ENCODE assay signal across 29 cellular contexts in genomic region chr14:32110200-32110896, GRCh38. TPM values are rescaled to one million over a fixed set of nuclear protein-coding genes. Genes with fewer than 3 reads are reported as not detected.
A peak's percentile ranks its signal among the peaks of the same experiment; 100 is the strongest.
DNase-seq lines count a peak whose midpoint lies in the region; ATAC-seq and TF ChIP-seq lines count a peak whose summit lies in the region.
"Had no signal": no experiment of that assay in that cellular context is flagged by ENCODE, and none has a peak within 500 bp of the region (broad histone marks: within the 10 kb centered on the region; RNA-seq: fewer than 3 reads in every experiment).

No MANE protein-coding gene starts in this region.

- H4K12ac ChIP-seq in trophoblast cell (ENCODE audit: low read depth, low read length): no peak overlapping the region

- H3K56ac ChIP-seq in IMR-90 (ENCODE audit: extremely low read depth, insufficient read depth, low read length): no peak overlapping the region

- TF ChIP-seq CTCF in IMR-90 (conservative IDR thresholded peaks at IDR 0.05; ENCODE audit: low read depth, low read length): no peak
- TF ChIP-seq CTCF in chondrocyte (IDR thresholded peaks at IDR 0.05): no peak

- H3K4me2 ChIP-seq in IMR-90 (ENCODE audit: low read depth, low read length) (peak overlapping the region; percentile 46; the same call in 1 of the 2 replicates), trophoblast cell (ENCODE audit: low read length) (no peak overlapping the region)

- BruUV-seq in IMR-90 (replicated peaks; lab: Mats Ljungman, UMichigan): no TSS peak

- H3K23ac ChIP-seq in IMR-90 (ENCODE audit: low read depth, low read length): no peak overlapping the region; the same call in 1 of the 2 replicates
- H3K23ac ChIP-seq in trophoblast cell (ENCODE audit: low read length): no peak overlapping the region

- H3K79me1 ChIP-seq in IMR-90 (ENCODE audit: low read depth in 1 of 2, low read length in 2 of 2) (peaks cover 32 to 45% of the 10 kb centered on the region in 2 experiments), trophoblast cell (ENCODE audit: low read length) (no peaks in the 10 kb centered on the region)

- H4K20me1 ChIP-seq in IMR-90 (ENCODE audit: insufficient read depth, low read length): peaks cover 21% of the 10 kb centered on the region; the same call in 1 of the 2 replicates

- H3K27me3 Mint-ChIP-seq in chondrocyte (ENCODE audit: low read depth): no peaks in the 10 kb centered on the region
- H3K27me3 Mint-ChIP-seq: activated CD8-positive, alpha-beta memory T cell treated with anti-CD3 and anti-CD28 coated beads, Interleukin-2, amount 10 ng/mL, durations not matched to agents 7 days and 5 days; naive thymus-derived CD8-positive, alpha-beta T cell; stimulated activated naive B cell treated with anti-CD40 and anti-IgM and Interleukin-4, amounts not matched to agents 10 μg/mL and 1 μg/mL and 100 μg/mL, for 72 hours had no signal

- no peak for TF ChIP-seq RAD21 in IMR-90 (IDR thresholded peaks at IDR 0.05; ENCODE audit: low read length)

- H3K4me1 Mint-ChIP-seq in chondrocyte (ENCODE audit: low read depth): peaks cover 30% of the 10 kb centered on the region
- H3K4me1 Mint-ChIP-seq: activated CD8-positive, alpha-beta memory T cell treated with anti-CD3 and anti-CD28 coated beads, Interleukin-2, amount 10 ng/mL, durations not matched to agents 7 days and 5 days; CD14-positive monocyte had no signal

- H3K4me1 ChIP-seq in IMR-90 (ENCODE audit: control insufficient read depth, insufficient read depth, low read length): peaks cover 9% of the 10 kb centered on the region; the same call in 1 of the 2 replicates
- H3K4me1 ChIP-seq in trophoblast cell (ENCODE audit: control insufficient read depth in 1 of 2, insufficient read depth in 2 of 2, low read length in 2 of 2): peaks cover 3 to 4% of the 10 kb centered on the region in 2 experiments
- H3K4me1 ChIP-seq: breast epithelium had no signal

- peak overlapping the region; percentile 9; the same call in 1 of the 2 replicates for H2BK120ac ChIP-seq in IMR-90 (ENCODE audit: low read depth, low read length)
- no peak overlapping the region for H2BK120ac ChIP-seq in trophoblast cell (ENCODE audit: insufficient read depth, low read length, poor library complexity)

- H3K9me3 ChIP-seq in IMR-90 (ENCODE audit: control insufficient read depth, insufficient read depth, low read length) (no peaks in the 10 kb centered on the region), trophoblast cell (ENCODE audit: insufficient read depth, low read depth, low read length) (no peaks in the 10 kb centered on the region)
- H3K9me3 ChIP-seq: breast epithelium, pancreas, vagina had no signal

- H2AK5ac ChIP-seq in IMR-90 (ENCODE audit: low read depth, low read length) (no peak overlapping the region), trophoblast cell (ENCODE audit: low read length) (no peak overlapping the region)

- peak overlapping the region; percentile 72 for H2BK5ac ChIP-seq in IMR-90 (ENCODE audit: low read depth, low read length, poor library complexity, severe bottlenecking)
- H2BK5ac ChIP-seq in trophoblast cell (ENCODE audit: low read depth, low read length, poor library complexity): no peak overlapping the region

- H3K14ac ChIP-seq in IMR-90 (replicated peaks; ENCODE audit: low read depth, low read length) (peak overlapping the region; percentile 16; the same call in 1 of the 2 replicates), trophoblast cell (ENCODE audit: low read length) (no peak overlapping the region)

- H3K36me3 Mint-ChIP-seq in chondrocyte (ENCODE audit: low read depth): peaks cover 4% of the 10 kb centered on the region

- dilution Hi-C loops in IMR-90 (cut with HindIII; ENCODE audit: low sequenced_read_pairs, unreplicated experiment): no loop called here

- peaks cover 10% of the 10 kb centered on the region; the same call in 1 of the 2 replicates for H3K9me1 ChIP-seq in IMR-90 (ENCODE audit: insufficient read depth, low read length)

- no peak overlapping the region for H2AFZ ChIP-seq in IMR-90 (replicated peaks; ENCODE audit: low read length, poor library complexity)
- H2AFZ ChIP-seq in trophoblast cell (ENCODE audit: insufficient read depth, low read length, poor library complexity): no peak overlapping the region

- intact Hi-C loops in IMR-90 (cut with micrococcal nuclease): no loop called here

- H3K36me3 ChIP-seq in IMR-90 (ENCODE audit: control insufficient read depth, insufficient read depth, low read length) (0 out of 2 replicates have a peak, but pooled peaks cover 3% of the 10 kb centered on the region), trophoblast cell (ENCODE audit: control insufficient read depth in 1 of 2, insufficient read depth in 2 of 2, low read length in 2 of 2) (no peaks in the 10 kb centered on the region)
- H3K36me3 ChIP-seq: breast epithelium, pancreas, vagina had no signal

- H3K27me3 ChIP-seq in IMR-90 (ENCODE audit: control insufficient read depth, insufficient read depth, low read length): no peaks in the 10 kb centered on the region
- no peaks in the 10 kb centered on the region for H3K27me3 ChIP-seq in trophoblast cell (ENCODE audit: insufficient read depth, low read length)
- H3K27me3 ChIP-seq: breast epithelium, pancreas, vagina had no signal

- in situ Hi-C loops in G401 (cut with HindIII; ENCODE audit: low sequenced_read_pairs) (no loop called here), IMR-90 (cut with MboI; ENCODE audit: low sequenced_read_pairs) (no loop called here)

- CTCF ChIA-PET in IMR-90 (lab: Yijun Ruan, JAX): no interaction called here

- H3K18ac ChIP-seq in IMR-90 (ENCODE audit: low read depth, low read length) (peak overlapping the region; percentile 28; the same call in 1 of the 2 replicates), trophoblast cell (ENCODE audit: low read length) (no peak overlapping the region)

- H3K27ac ChIP-seq in IMR-90 (ENCODE audit: insufficient read depth, low read length): peak overlapping the region; percentile 17
- H3K27ac ChIP-seq in trophoblast cell (ENCODE audit: low read depth, low read length): no peak overlapping the region
- H3K27ac ChIP-seq: breast epithelium, pancreas, vagina had no signal

- H3K9me3 Mint-ChIP-seq in chondrocyte (ENCODE audit: low read depth): no peaks in the 10 kb centered on the region
- H3K9me3 Mint-ChIP-seq: immature natural killer cell; naive thymus-derived CD8-positive, alpha-beta T cell; stimulated activated naive B cell treated with anti-CD40 and anti-IgM and Interleukin-4, amounts not matched to agents 10 μg/mL and 1 μg/mL and 100 μg/mL, for 72 hours had no signal

- DNase-seq in G401 (ENCODE audit: low spot score): peak; percentile 32
- no peak for DNase-seq in IMR-90
- no peak for DNase-seq in chondrocyte (ENCODE audit: low spot score)
- DNase-seq in trophoblast cell: peak; percentile 3 to 56
- no peak for DNase-seq in dermis blood vessel endothelial cell
- no peak for DNase-seq in SW 1271 (lab: John Stamatoyannopoulos, UW)
- DNase-seq in NK-92 (lab: John Stamatoyannopoulos, UW; ENCODE audit: unreplicated experiment): no peak
- DNase-seq in NOMO-1 treated with dmso at 0.1 percent for 144 hours (lab: John Stamatoyannopoulos, UW; ENCODE audit: unreplicated experiment): no peak
- DNase-seq: activated CD8-positive, alpha-beta memory T cell treated with anti-CD3 and anti-CD28 coated beads, Interleukin-2, amount 10 ng/mL, durations not matched to agents 7 days and 5 days; activated naive CD4-positive, alpha-beta T cell treated with Interleukin-2 at 50 U/mL for 16 hours; activated T-cell treated with anti-CD3 and anti-CD28 coated beads, Interleukin-2, amount 50 U/mL, for 48 hours; cortex of kidney; foreskin melanocyte; hippocampal formation; immature natural killer cell; Karpas-422; left colon; naive thymus-derived CD8-positive, alpha-beta T cell; NCI-H1436; NCI-H2081 treated with DMSO at 0.1 percent for 48 hours; OCI-M1; pancreas; retina; Right ventricle myocardium superior; stimulated activated CD4-positive, alpha-beta T cell treated with anti-CD3 and anti-CD28 coated beads, Interleukin-4, amount 100 ng/mL, for 24 hours; stimulated activated naive B cell treated with anti-CD40 and anti-IgM and Interleukin-4, amounts not matched to agents 10 μg/mL and 1 μg/mL and 100 μg/mL, for 72 hours had no signal

- WGBS in IMR-90 (ENCODE audit: extremely low coverage in 2 of 2, insufficient read length in 1 of 2), 2 experiments: 90% methylated on average over 4 of the region's 4 CpGs; no CpG with 5 or more reads in 1 of the 2 experiments
- WGBS in trophoblast cell (ENCODE audit: extremely low coverage, insufficient coverage, insufficient read length): no CpG with 5 or more reads among the region's 4 CpGs

- H3K4ac ChIP-seq in IMR-90 (ENCODE audit: low read depth, low read length) (peak overlapping the region; percentile 12; the same call in 1 of the 2 replicates), trophoblast cell (ENCODE audit: low read depth, low read length) (peak overlapping the region; percentile 75)

- H3K9ac ChIP-seq in IMR-90 (ENCODE audit: low read depth, low read length): no peak overlapping the region; the same call in 1 of the 2 replicates
- H3K9ac ChIP-seq in trophoblast cell (ENCODE audit: low read length): no peak overlapping the region

- POLR2A ChIA-PET in IMR-90 (lab: Charles Lee; ENCODE audit: unreplicated experiment): no interaction called here

- H3K4me3 ChIP-seq in IMR-90 (ENCODE audit: insufficient read depth, low read depth, low read length) (no peak overlapping the region), trophoblast cell (ENCODE audit: low read depth, low read length) (no peak overlapping the region)
- H3K4me3 ChIP-seq: breast epithelium, pancreas, vagina had no signal

- H4K91ac ChIP-seq in IMR-90 (ENCODE audit: insufficient read depth, low read depth, low read length): no peak overlapping the region
- no peak overlapping the region for H4K91ac ChIP-seq in trophoblast cell (ENCODE audit: low read depth, low read length)

- H4K8ac ChIP-seq in IMR-90 (ENCODE audit: low read depth in 2 of 2, low read length in 2 of 2) (0 out of 4 replicates have a peak overlapping the region, but pooled peaks of 1 of the 2 experiments have one; percentile 11), trophoblast cell (ENCODE audit: low read depth, low read length) (no peak overlapping the region)

- 0 out of 3 replicates have a peak overlapping the region, but pooled peaks have one; percentile 6 for H2BK15ac ChIP-seq in IMR-90 (ENCODE audit: low read depth, low read length)

- no peak for TF ChIP-seq POLR2A in IMR-90 (IDR thresholded peaks at IDR 0.05; ENCODE audit: low read depth, low read length)

- H3K79me2 ChIP-seq in trophoblast cell (ENCODE audit: control insufficient read depth, insufficient read depth, low read length, poor library complexity): no peaks in the 10 kb centered on the region

- peak overlapping the region; percentile 11 for H3K4me3 Mint-ChIP-seq in chondrocyte (ENCODE audit: unreplicated experiment)
- H3K4me3 Mint-ChIP-seq: activated CD8-positive, alpha-beta memory T cell treated with anti-CD3 and anti-CD28 coated beads, Interleukin-2, amount 10 ng/mL, durations not matched to agents 7 days and 5 days; CD14-positive monocyte; immature natural killer cell; naive thymus-derived CD8-positive, alpha-beta T cell; stimulated activated naive B cell treated with anti-CD40 and anti-IgM and Interleukin-4, amounts not matched to agents 10 μg/mL and 1 μg/mL and 100 μg/mL, for 72 hours had no signal

- ATAC-seq in IMR-90 (ENCODE audit: low read depth): peak; percentile 40; the same call in 1 of the 2 replicates
- ATAC-seq: activated CD8-positive, alpha-beta memory T cell treated with anti-CD3 and anti-CD28 coated beads, Interleukin-2, amount 10 ng/mL, durations not matched to agents 7 days and 5 days; left colon; naive thymus-derived CD8-positive, alpha-beta T cell; pancreas; stimulated activated naive B cell treated with anti-CD40 and anti-IgM and Interleukin-4, amounts not matched to agents 10 μg/mL and 1 μg/mL and 100 μg/mL, for 72 hours had no signal

- peak overlapping the region; percentile 13; the same call in 1 of the 2 replicates for H2BK20ac ChIP-seq in IMR-90 (ENCODE audit: low read depth, low read length)

- no peak overlapping the region for H2BK12ac ChIP-seq in trophoblast cell (ENCODE audit: low read length)

- no peak overlapping the region for H2AK9ac ChIP-seq in IMR-90 (replicated peaks; ENCODE audit: low read depth, low read length, poor library complexity)

- H4K5ac ChIP-seq in IMR-90 (ENCODE audit: low read depth, low read length): peak overlapping the region; percentile 11; the same call in 1 of the 2 replicates

- H3K27ac Mint-ChIP-seq in chondrocyte (ENCODE audit: unreplicated experiment): peak overlapping the region; percentile 93
- H3K27ac Mint-ChIP-seq: immature natural killer cell; stimulated activated naive B cell treated with anti-CD40 and anti-IgM and Interleukin-4, amounts not matched to agents 10 μg/mL and 1 μg/mL and 100 μg/mL, for 72 hours had no signal

RNA-seq across cellular contexts. Expression of gene ARHGAP5, which starts 33.2 kb away (rescaled TPM):
- total RNA-seq in G401 (2014; rRNA removed; shearing (Covaris generic)): 27.1 and 43.6 TPM in 2 replicates
- 45.3 and 71.1 TPM in 2 replicates for total RNA-seq in IMR-90 (2012; rRNA removed)
- 7.4 and 7.5 TPM in 2 replicates for polyA plus RNA-seq in IMR-90 (2012; rRNA removed)
- 0.80 and 0.92 TPM in 2 replicates for polyA plus RNA-seq in IMR-90 (2012; cell fraction: cytosol; rRNA removed)
- 0.61 and 9.7 TPM in 2 replicates for polyA plus RNA-seq in IMR-90 (2012; cell fraction: nucleus; rRNA removed; ENCODE audit: low replicate concordance)
- 82.8 to 88.0 TPM (median 87.0 TPM) in 3 replicates for total RNA-seq in chondrocyte
- polyA plus RNA-seq in trophoblast cell (2013): 40.8 and 43.6 TPM in 2 replicates
- total RNA-seq in dermis blood vessel endothelial cell: 59.9 and 92.9 TPM in 2 replicates

Comparison
In these comparisons a context has a peak if more than half of its experiments do, and no peak if none do; other contexts are left out.
1. DNase-seq: peak in G401 (single experiment) and trophoblast cell (2 of 2); none in IMR-90 (single experiment), chondrocyte (single experiment), dermis blood vessel endothelial cell (single experiment), SW 1271 (0 of 2), NK-92 (single experiment) and NOMO-1 treated with dmso at 0.1 percent for 144 hours (single experiment).